9 cellular contexts compared by ENCODE assay signal in genomic region chr10:77392236-77392721, GRCh38.
A peak's percentile ranks its signal among the peaks of the same experiment; 100 is the strongest.
DNase-seq lines count a peak whose midpoint lies in the region; ATAC-seq and TF ChIP-seq lines count a peak whose summit lies in the region.
"Had no signal": no experiment of that assay in that cellular context is flagged by ENCODE, and none has a peak within 500 bp of the region (broad histone marks: within the 10 kb centered on the region; RNA-seq: fewer than 3 reads in every experiment).

No MANE protein-coding gene starts in this region.

- 67 to 71% methylated on average over 2 of the region's 2 CpGs for WGBS in gastroesophageal sphincter (ENCODE audit: low coverage in 1 of 2), 2 donors

- TF ChIP-seq CTCF in VCaP (conservative IDR thresholded peaks at IDR 0.05) (peak; percentile 22; the same call in 1 of the 2 replicates), gastroesophageal sphincter (IDR thresholded peaks at IDR 0.05) (no peak), upper lobe of right lung (IDR thresholded peaks at IDR 0.05) (no peak)

- H3K9me3 ChIP-seq in gastroesophageal sphincter (no peaks in the 10 kb centered on the region), upper lobe of right lung (no peaks in the 10 kb centered on the region)
- H3K9me3 ChIP-seq: lower lobe of right lung had no signal

- TF ChIP-seq EP300 in gastroesophageal sphincter (IDR thresholded peaks at IDR 0.05): no peak

- no peak for TF ChIP-seq POLR2A in gastroesophageal sphincter (IDR thresholded peaks at IDR 0.05)

- peak; percentile 56 for ATAC-seq in gastroesophageal sphincter
- ATAC-seq in upper lobe of right lung: peak; percentile 34

- no peaks in the 10 kb centered on the region for H3K36me3 ChIP-seq in gastroesophageal sphincter
- no peaks in the 10 kb centered on the region for H3K36me3 ChIP-seq in upper lobe of right lung
- H3K36me3 ChIP-seq: lower lobe of right lung had no signal

- no peak overlapping the region for H3K4me3 ChIP-seq in gastroesophageal sphincter
- H3K4me3 ChIP-seq in upper lobe of right lung: no peak overlapping the region
- H3K4me3 ChIP-seq: lower lobe of right lung had no signal

- intact Hi-C loops in upper lobe of right lung (cut with DNase I): loop anchor here (10.0 kb wide), 1 partner anchor 253 kb away; no protein-coding TSS in a partner anchor

- no peak overlapping the region for H3K27ac ChIP-seq in VCaP
- peak overlapping the region in 3 of 4 donors; percentile 79 to 81 (median 80) for H3K27ac ChIP-seq in gastroesophageal sphincter
- H3K27ac ChIP-seq in upper lobe of right lung: no peak overlapping the region
- H3K27ac ChIP-seq: lower lobe of right lung had no signal

- H3K4me1 ChIP-seq in gastroesophageal sphincter: peaks cover 2 to 84% (median 20%) of the 10 kb centered on the region in 3 donors
- H3K4me1 ChIP-seq in upper lobe of right lung: peaks cover 11% of the 10 kb centered on the region

- DNase-seq in NCI-H510A treated with DMSO at 0.1 percent for 48 hours (lab: John Stamatoyannopoulos, UW) (peak; percentile 56), NCI-H510A (lab: John Stamatoyannopoulos, UW) (no peak), upper lobe of right lung (no peak), kidney glomerular epithelial cell (lab: John Stamatoyannopoulos, UW) (no peak), Kasumi-1 (lab: John Stamatoyannopoulos, UW) (no peak), COR-L47 (lab: John Stamatoyannopoulos, UW) (no peak)

- no peaks in the 10 kb centered on the region for H3K27me3 ChIP-seq in gastroesophageal sphincter
- no peaks in the 10 kb centered on the region for H3K27me3 ChIP-seq in upper lobe of right lung

Comparison
In these comparisons a context has a peak if more than half of its experiments do, and no peak if none do; other contexts are left out.
1. H3K27ac ChIP-seq: peak in gastroesophageal sphincter (3 of 4); none in VCaP (single experiment) and upper lobe of right lung (single experiment).